ENCODE assay signal across 1 cellular context in genomic region chr14:32206552-32206951, GRCh38.
TF ChIP-seq lines count a peak whose summit lies in the region.

No MANE protein-coding gene starts in this region.

TF ChIP-seq in HepG2, 621 proteins besides CTCF, POLR2A, EP300 and RAD21:
- no peak for TF ChIP-seq ATAD3A (CRISPR knock-in tag; IDR thresholded peaks at IDR 0.05)
- TF ChIP-seq, protein P1, sequence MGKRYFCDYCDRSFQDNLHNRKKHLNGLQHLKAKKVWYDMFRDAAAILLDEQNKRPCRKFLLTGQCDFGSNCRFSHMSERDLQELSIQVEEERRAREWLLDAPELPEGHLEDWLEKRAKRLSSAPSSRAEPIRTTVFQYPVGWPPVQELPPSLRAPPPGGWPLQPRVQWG (CRISPR knock-in tag; IDR thresholded peaks at IDR 0.05; ENCODE audit: borderline replicate concordance, low read depth), result 0 out of 2 replicates have a peak, but pooled peaks have one; percentile 26
TF ChIP-seq in HepG2: peak in this region for 1.
